Comparison of ENCODE assay signal across 13 cellular contexts in genomic region chr6:110646951-110647910, GRCh38.
A peak's percentile ranks its signal among the peaks of the same experiment; 100 is the strongest.
DNase-seq lines count a peak whose midpoint lies in the region; ATAC-seq, FAIRE-seq and TF ChIP-seq lines count a peak whose summit lies in the region.
"Had no signal": no experiment of that assay in that cellular context is flagged by ENCODE, and none has a peak within 500 bp of the region (broad histone marks: within the 10 kb centered on the region; RNA-seq: fewer than 3 reads in every experiment).

No MANE protein-coding gene starts in this region.

- no peaks in the 10 kb centered on the region for H3K4me1 Mint-ChIP-seq in naive thymus-derived CD8-positive, alpha-beta T cell
- H3K4me1 Mint-ChIP-seq: activated B cell treated with CpG ODN at 0.5 μM for 24 hours had no signal

- BruUV-seq in GM12878 (replicated peaks; lab: Mats Ljungman, UMichigan), result no TSS peak

- in situ Hi-C loops in GM12878 (cut with MboI), result no loop called here

- TF ChIP-seq POLR2A in GM12878 (IDR thresholded peaks at IDR 0.05; ENCODE audit: low read depth, low read length), result no peak

- H3K4me3 ChIP-seq in AG10803 (ENCODE audit: low read length), result no peak overlapping the region
- H3K4me3 ChIP-seq in GM12875 (ENCODE audit: low read depth, low read length), result no peak overlapping the region
- H3K4me3 ChIP-seq in GM12878, result no peak overlapping the region
- no peak overlapping the region for H3K4me3 ChIP-seq in kidney epithelial cell (ENCODE audit: low read depth, low read length)
- H3K4me3 ChIP-seq: ovary had no signal

- no peaks in the 10 kb centered on the region for H4K20me1 ChIP-seq in GM12878 (ENCODE audit: control insufficient read depth, insufficient read depth)

- H3K79me2 ChIP-seq in GM12878 (ENCODE audit: control insufficient read depth, insufficient read depth, low read length), result no peaks in the 10 kb centered on the region

- H3K4me2 ChIP-seq in GM12878 (ENCODE audit: control insufficient read depth, insufficient read depth), result no peak overlapping the region

- H3K27ac Mint-ChIP-seq in naive thymus-derived CD8-positive, alpha-beta T cell, result no peak overlapping the region
- H3K27ac Mint-ChIP-seq: activated B cell treated with CpG ODN at 0.5 μM for 24 hours had no signal

- no peaks in the 10 kb centered on the region for H3K27me3 ChIP-seq in GM12878 (replicated peaks in 1 of 2; ENCODE audit: control insufficient read depth in 2 of 2, insufficient read depth in 2 of 2, low read length in 1 of 2)
- no peaks in the 10 kb centered on the region for H3K27me3 ChIP-seq in kidney epithelial cell (ENCODE audit: control insufficient read depth, insufficient read depth, low read length)
- H3K27me3 ChIP-seq: ovary had no signal

- RAD21 ChIA-PET in GM12878 (lab: Charles Lee; ENCODE audit: unreplicated experiment), result no interaction called here

- SMC1A ChIA-PET in GM12878 (lab: Charles Lee; ENCODE audit: uncharacterized antibody, unreplicated experiment), result interaction anchor here (0.6 kb wide), 1 partner anchor 337 kb away, joined by 3 read pairs; no protein-coding TSS in a partner anchor

- peaks cover 0 to 2% (median 0%) of the 10 kb centered on the region in 9 donors for H3K9me3 Mint-ChIP-seq in naive thymus-derived CD8-positive, alpha-beta T cell
- H3K9me3 Mint-ChIP-seq: activated B cell treated with CpG ODN at 0.5 μM for 24 hours had no signal

- H3K27ac ChIP-seq in GM12878 (ENCODE audit: control insufficient read depth, insufficient read depth) (no peak overlapping the region), caudate nucleus (ENCODE audit: low read depth, low read length) (no peak overlapping the region)
- H3K27ac ChIP-seq: ovary had no signal

- peak; percentile 30 for TF ChIP-seq CTCF in AG10803 (conservative IDR thresholded peaks at IDR 0.05; ENCODE audit: low read length)
- TF ChIP-seq CTCF in GM12875 (IDR thresholded peaks at IDR 0.05; ENCODE audit: borderline replicate concordance, insufficient read depth, low read depth, low read length), result peak; percentile 36
- TF ChIP-seq CTCF in GM12878 (IDR thresholded peaks at IDR 0.05 in 2 of 3, conservative IDR thresholded peaks at IDR 0.05 in 1 of 3; ENCODE audit: control insufficient read depth in 2 of 3, extremely low read depth in 1 of 3, insufficient read depth in 1 of 3, low read depth in 3 of 3, low read length in 3 of 3), result peak; percentile 14 to 43 (median 30); a peak in 2 of 6 replicates
- peak; percentile 34 for TF ChIP-seq CTCF in kidney epithelial cell (IDR thresholded peaks at IDR 0.05; ENCODE audit: insufficient read depth, low read length, poor library complexity, severe bottlenecking)

- POLR2A ChIA-PET in GM12878 (lab: Charles Lee), result no interaction called here
- POLR2A ChIA-PET in naive thymus-derived CD8-positive, alpha-beta T cell (lab: Charles Lee), result no interaction called here

- 87% methylated on average over 19 of the region's 19 CpGs for WGBS in GM12878 (ENCODE audit: insufficient coverage, insufficient replicate concordance, low lambda C conversion rate, missing lambda C conversion rate)

- DNase-seq in AG10803 (ENCODE audit: low read depth) (no peak), GM12878 (ENCODE audit: low read depth, low spot score) (no peak), kidney epithelial cell (ENCODE audit: low read depth) (no peak), caudate nucleus (lab: John Stamatoyannopoulos, UW) (no peak), NCI-H82 (lab: John Stamatoyannopoulos, UW) (no peak)
- no peak for DNase-seq in naive thymus-derived CD8-positive, alpha-beta T cell
- DNase-seq: activated B cell treated with CpG ODN at 0.5 μM for 24 hours; activated naive CD4-positive, alpha-beta T cell treated with Interleukin-2 at 50 U/mL for 16 hours; NCI-H1048; ovary had no signal

- H3K4me3 Mint-ChIP-seq in naive thymus-derived CD8-positive, alpha-beta T cell, result no peak overlapping the region
- H3K4me3 Mint-ChIP-seq: activated B cell treated with CpG ODN at 0.5 μM for 24 hours had no signal

- no peak for FAIRE-seq in GM12878 (lab: Jason Lieb, UNC)
- FAIRE-seq: H54 had no signal

- no peaks in the 10 kb centered on the region for H3K27me3 Mint-ChIP-seq in naive thymus-derived CD8-positive, alpha-beta T cell
- H3K27me3 Mint-ChIP-seq: activated B cell treated with CpG ODN at 0.5 μM for 24 hours had no signal

- no peak overlapping the region for H2AFZ ChIP-seq in GM12878 (ENCODE audit: control insufficient read depth, low read depth, low read length)

- CTCF ChIA-PET in GM12878 (lab: Yijun Ruan, JAX), result interaction anchor here (1.0 kb wide), 1 partner anchor 32 kb away, joined by 3 read pairs; no protein-coding TSS in a partner anchor

- no peak for TF ChIP-seq EP300 in GM12878 (IDR thresholded peaks at IDR 0.05; ENCODE audit: borderline replicate concordance in 1 of 2, control insufficient read depth in 1 of 2, low read depth in 2 of 2, low read length in 2 of 2)

- peaks cover 1% of the 10 kb centered on the region; the same call in 1 of the 3 replicates for H3K9me3 ChIP-seq in GM12878 (replicated peaks; ENCODE audit: control insufficient read depth, insufficient read depth, low read length)
- H3K9me3 ChIP-seq: ovary had no signal

- intact Hi-C loops in GM12878 (cut with micrococcal nuclease; ENCODE audit: unreplicated experiment), result no loop called here

- H3K36me3 ChIP-seq in GM12878 (ENCODE audit: control insufficient read depth in 2 of 2, insufficient read depth in 2 of 2, low read length in 1 of 2) (peaks cover 0 to 4% of the 10 kb centered on the region in 2 experiments; a peak in 2 of 4 replicates), kidney epithelial cell (ENCODE audit: control insufficient read depth, insufficient read depth, low read length) (no peaks in the 10 kb centered on the region)
- H3K36me3 ChIP-seq: ovary had no signal

- TF ChIP-seq RAD21 in GM12878 (IDR thresholded peaks at IDR 0.05; ENCODE audit: insufficient read depth, low read depth, low read length), result no peak

- H3K36me3 Mint-ChIP-seq in naive thymus-derived CD8-positive, alpha-beta T cell, result peaks cover 0 to 20% (median 15%) of the 10 kb centered on the region in 3 donors

- H3K4me1 ChIP-seq in GM12878 (ENCODE audit: control insufficient read depth, insufficient read depth, low read length), result no peaks in the 10 kb centered on the region

- ATAC-seq in GM12878 (no peak; the same call in 2 of the 3 replicates), GM21619 (IDR thresholded peaks at IDR 0.05; ENCODE audit: unreplicated experiment) (no peak)
- no peak for ATAC-seq in naive thymus-derived CD8-positive, alpha-beta T cell

- no peak overlapping the region for H3K9ac ChIP-seq in GM12878 (ENCODE audit: control insufficient read depth, insufficient read depth, low read length)

TF ChIP-seq in GM12878, 131 proteins besides CTCF, POLR2A, EP300 and RAD21 (continues in another document):
- TF ChIP-seq ZSCAN29 (IDR thresholded peaks at IDR 0.05), result no peak
- TF ChIP-seq ZNF622 (IDR thresholded peaks at IDR 0.05), result no peak
- no peak for TF ChIP-seq ASH2L (IDR thresholded peaks at IDR 0.05; ENCODE audit: borderline replicate concordance, low read depth)
- no peak for TF ChIP-seq RBBP5 (conservative IDR thresholded peaks at IDR 0.05)
- no peak for TF ChIP-seq BACH1 (IDR thresholded peaks at IDR 0.05; ENCODE audit: borderline replicate concordance)
- TF ChIP-seq, protein P1, sequence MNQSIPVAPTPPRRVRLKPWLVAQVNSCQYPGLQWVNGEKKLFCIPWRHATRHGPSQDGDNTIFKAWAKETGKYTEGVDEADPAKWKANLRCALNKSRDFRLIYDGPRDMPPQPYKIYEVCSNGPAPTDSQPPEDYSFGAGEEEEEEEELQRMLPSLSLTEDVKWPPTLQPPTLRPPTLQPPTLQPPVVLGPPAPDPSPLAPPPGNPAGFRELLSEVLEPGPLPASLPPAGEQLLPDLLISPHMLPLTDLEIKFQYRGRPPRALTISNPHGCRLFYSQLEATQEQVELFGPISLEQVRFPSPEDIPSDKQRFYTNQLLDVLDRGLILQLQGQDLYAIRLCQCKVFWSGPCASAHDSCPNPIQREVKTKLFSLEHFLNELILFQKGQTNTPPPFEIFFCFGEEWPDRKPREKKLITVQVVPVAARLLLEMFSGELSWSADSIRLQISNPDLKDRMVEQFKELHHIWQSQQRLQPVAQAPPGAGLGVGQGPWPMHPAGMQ (IDR thresholded peaks at IDR 0.05; ENCODE audit: borderline replicate concordance), result no peak
- TF ChIP-seq SUPT20H (IDR thresholded peaks at IDR 0.05; ENCODE audit: borderline replicate concordance, control insufficient read depth, low read depth, low read length), result no peak
- no peak for TF ChIP-seq BRCA1 (IDR thresholded peaks at IDR 0.05; ENCODE audit: low read depth, low read length)
- TF ChIP-seq MAX (IDR thresholded peaks at IDR 0.05; ENCODE audit: low read depth, low read length), result no peak
- TF ChIP-seq USF1 (IDR thresholded peaks at IDR 0.05; ENCODE audit: borderline replicate concordance, extremely low read length, insufficient read depth, low read depth, low read length), result no peak
- peak; percentile 53; the same call in 1 of the 2 replicates for TF ChIP-seq JUNB (IDR thresholded peaks at IDR 0.05)
- 0 out of 2 replicates have a peak, but pooled peaks have one; percentile 34 for TF ChIP-seq NFIC (IDR thresholded peaks at IDR 0.05; ENCODE audit: low read depth, low read length)
